ENCODE assay signal across 19 cellular contexts in genomic region chr12:68784015-68784414, GRCh38. TPM values are rescaled to one million over a fixed set of nuclear protein-coding genes. Genes with fewer than 3 reads are reported as not detected.
A peak's percentile ranks its signal among the peaks of the same experiment; 100 is the strongest.
DNase-seq lines count a peak whose midpoint lies in the region; ATAC-seq and TF ChIP-seq lines count a peak whose summit lies in the region.
"Had no signal": no experiment of that assay in that cellular context is flagged by ENCODE, and none has a peak within 500 bp of the region (broad histone marks: within the 10 kb centered on the region; RNA-seq: fewer than 3 reads in every experiment).

No MANE protein-coding gene starts in this region.

- no peak overlapping the region for H3K9ac ChIP-seq in IMR-90 (ENCODE audit: low read depth, low read length)

- H3K4me3 ChIP-seq in IMR-90 (ENCODE audit: insufficient read depth, low read depth, low read length), result no peak overlapping the region
- H3K4me3 ChIP-seq in fibroblast of villous mesenchyme (ENCODE audit: low read depth, low read length), result no peak overlapping the region
- H3K4me3 ChIP-seq in gastrocnemius medialis, result no peak overlapping the region
- H3K4me3 ChIP-seq: testis had no signal

- H3K27me3 ChIP-seq in IMR-90 (ENCODE audit: control insufficient read depth, insufficient read depth, low read length), result no peaks in the 10 kb centered on the region
- H3K27me3 ChIP-seq in gastrocnemius medialis, result no peaks in the 10 kb centered on the region
- H3K27me3 ChIP-seq: BE2C, testis had no signal

- no peaks in the 10 kb centered on the region for H3K9me1 ChIP-seq in IMR-90 (ENCODE audit: insufficient read depth, low read length)

- TF ChIP-seq RAD21 in IMR-90 (IDR thresholded peaks at IDR 0.05; ENCODE audit: low read length), result no peak

- H3K18ac ChIP-seq in IMR-90 (ENCODE audit: low read depth, low read length), result no peak overlapping the region

- no peak overlapping the region for H2BK20ac ChIP-seq in IMR-90 (ENCODE audit: low read depth, low read length)

- TF ChIP-seq POLR2A in IMR-90 (IDR thresholded peaks at IDR 0.05; ENCODE audit: low read depth, low read length), result no peak
- TF ChIP-seq POLR2A in gastrocnemius medialis (IDR thresholded peaks at IDR 0.05), result no peak

- CTCF ChIA-PET in IMR-90 (lab: Yijun Ruan, JAX), result no interaction called here

- no peak overlapping the region for H3K23ac ChIP-seq in IMR-90 (ENCODE audit: low read depth, low read length)

- POLR2A ChIA-PET in IMR-90 (lab: Charles Lee; ENCODE audit: unreplicated experiment), result no interaction called here

- no peaks in the 10 kb centered on the region for H3K79me1 ChIP-seq in IMR-90 (ENCODE audit: low read depth in 1 of 2, low read length in 2 of 2)

- in situ Hi-C loops in IMR-90 (cut with MboI; ENCODE audit: low sequenced_read_pairs), result no loop called here
- in situ Hi-C loops in gastrocnemius medialis (cut with MboI; ENCODE audit: low sequenced_read_pairs in 4 of 4), result no loop called here

- H2AFZ ChIP-seq in IMR-90 (replicated peaks; ENCODE audit: low read length, poor library complexity), result no peak overlapping the region

- no peak overlapping the region for H2AK5ac ChIP-seq in IMR-90 (ENCODE audit: low read depth, low read length)

- no peak overlapping the region for H2BK5ac ChIP-seq in IMR-90 (ENCODE audit: low read depth, low read length, poor library complexity, severe bottlenecking)

- no peak for TF ChIP-seq CTCF in IMR-90 (conservative IDR thresholded peaks at IDR 0.05; ENCODE audit: low read depth, low read length)
- no peak for TF ChIP-seq CTCF in fibroblast of villous mesenchyme (IDR thresholded peaks at IDR 0.05; ENCODE audit: insufficient read depth, low read depth, low read length)
- TF ChIP-seq CTCF in gastrocnemius medialis (IDR thresholded peaks at IDR 0.05 in 4 of 5, conservative IDR thresholded peaks at IDR 0.05 in 1 of 5), result no peak

- no peaks in the 10 kb centered on the region for H4K20me1 ChIP-seq in IMR-90 (ENCODE audit: insufficient read depth, low read length)

- H3K27ac ChIP-seq in IMR-90 (ENCODE audit: insufficient read depth, low read length), result no peak overlapping the region
- H3K27ac ChIP-seq in gastrocnemius medialis, result no peak overlapping the region
- H3K27ac ChIP-seq: testis had no signal

- no peak overlapping the region for H3K14ac ChIP-seq in IMR-90 (replicated peaks; ENCODE audit: low read depth, low read length)

- no peak overlapping the region for H4K91ac ChIP-seq in IMR-90 (ENCODE audit: insufficient read depth, low read depth, low read length)

- no peak overlapping the region for H2BK120ac ChIP-seq in IMR-90 (ENCODE audit: low read depth, low read length)

- no peak overlapping the region for H4K5ac ChIP-seq in IMR-90 (ENCODE audit: low read depth, low read length)

- H3K4me2 ChIP-seq in IMR-90 (ENCODE audit: low read depth, low read length), result no peak overlapping the region

- no TSS peak for BruUV-seq in IMR-90 (replicated peaks; lab: Mats Ljungman, UMichigan)

- H3K4ac ChIP-seq in IMR-90 (ENCODE audit: low read depth, low read length), result no peak overlapping the region

- no peaks in the 10 kb centered on the region for H3K9me3 ChIP-seq in IMR-90 (ENCODE audit: control insufficient read depth, insufficient read depth, low read length)
- no peaks in the 10 kb centered on the region for H3K9me3 ChIP-seq in gastrocnemius medialis
- H3K9me3 ChIP-seq: BE2C, testis had no signal

- no peak overlapping the region for H2BK15ac ChIP-seq in IMR-90 (ENCODE audit: low read depth, low read length)

- no peak overlapping the region for H4K8ac ChIP-seq in IMR-90 (ENCODE audit: low read depth in 2 of 2, low read length in 2 of 2)

- H3K36me3 ChIP-seq in IMR-90 (ENCODE audit: control insufficient read depth, insufficient read depth, low read length) (no peaks in the 10 kb centered on the region), gastrocnemius medialis (no peaks in the 10 kb centered on the region)
- H3K36me3 ChIP-seq: BE2C had no signal

- dilution Hi-C loops in IMR-90 (cut with HindIII; ENCODE audit: low sequenced_read_pairs, unreplicated experiment), result no loop called here

- no peak for DNase-seq in IMR-90
- peak; percentile 83 for DNase-seq in SIG-M5 (lab: John Stamatoyannopoulos, UW)
- peak; percentile 79 for DNase-seq in fibroblast of villous mesenchyme (ENCODE audit: low read depth)
- no peak for DNase-seq in gastrocnemius medialis
- DNase-seq in posterior cingulate gyrus, result no peak
- DNase-seq in 8988T, result no peak
- DNase-seq in NCI-H1436 (lab: John Stamatoyannopoulos, UW), result no peak
- DNase-seq: activated CD4-positive, alpha-beta T cell treated with anti-CD3 and anti-CD28 coated beads, Interleukin-2, amount 10 ng/mL, durations not matched to agents 24 days and 14 days; activated CD8-positive, alpha-beta memory T cell treated with anti-CD3 and anti-CD28 coated beads, Interleukin-2, amount 50 U/mL, for 48 hours; BE2C; DMS153; immature natural killer cell; mesendoderm; MM.1S; nucleus accumbens; SHP77; stimulated activated CD4-positive, alpha-beta T cell treated with anti-CD3 and anti-CD28 coated beads, Interleukin-4, amount 100 ng/mL, for 24 hours; T-helper 9 cell; testis had no signal

- H2AK9ac ChIP-seq in IMR-90 (replicated peaks; ENCODE audit: low read depth, low read length, poor library complexity), result no peak overlapping the region

- no peak overlapping the region for H3K56ac ChIP-seq in IMR-90 (ENCODE audit: extremely low read depth, insufficient read depth, low read length)

- no CpG with 5 or more reads among the region's 8 CpGs for WGBS in IMR-90 (ENCODE audit: extremely low coverage in 2 of 2, insufficient read length in 1 of 2), 2 experiments

- intact Hi-C loops in IMR-90 (cut with micrococcal nuclease) (no loop called here), gastrocnemius medialis (cut with DNase I; ENCODE audit: low total_unique reads) (no loop called here), posterior cingulate gyrus (cut with DNase I) (no loop called here)

- ATAC-seq in IMR-90 (ENCODE audit: low read depth) (no peak), gastrocnemius medialis (peak; percentile 22 to 26)

- H3K4me1 ChIP-seq in IMR-90 (ENCODE audit: control insufficient read depth, insufficient read depth, low read length) (peaks cover 6% of the 10 kb centered on the region), gastrocnemius medialis (peaks cover 3 to 4% of the 10 kb centered on the region in 2 donors)
- H3K4me1 ChIP-seq: BE2C, testis had no signal

TF ChIP-seq in IMR-90, 13 proteins besides CTCF, POLR2A, EP300 and RAD21:
- TF ChIP-seq NFE2L2 (IDR thresholded peaks at IDR 0.05; ENCODE audit: low read depth, low read length), result no peak
- peak; percentile 8; the same call in 1 of the 2 replicates for TF ChIP-seq CEBPB (IDR thresholded peaks at IDR 0.05; ENCODE audit: low read depth, low read length)

RNA-seq across cellular contexts. Expression of gene MDM2, which starts 24.0 kb away (rescaled TPM):
- total RNA-seq in IMR-90 (2012; rRNA removed) (196 and 235 TPM in 2 replicates), fibroblast of villous mesenchyme (151 and 245 TPM in 2 replicates), gastrocnemius medialis (10 to 100 TPM; 61.6 to 92.2 (median 70.0) TPM)
- 21.0 and 21.9 TPM in 2 replicates for polyA plus RNA-seq in IMR-90 (2012; rRNA removed)
- 10.1 and 22.8 TPM in 2 replicates for polyA plus RNA-seq in IMR-90 (2012; cell fraction: cytosol; rRNA removed)
- polyA plus RNA-seq in IMR-90 (2012; cell fraction: nucleus; rRNA removed; ENCODE audit: low replicate concordance), result 11.7 and 38.6 TPM in 2 replicates

RNA-seq across cellular contexts. Expression of gene SLC35E3, which starts 38.0 kb away (rescaled TPM):
- total RNA-seq in IMR-90 (2012; rRNA removed) (3.6 TPM in 2 replicates), fibroblast of villous mesenchyme (2.6 and 6.5 TPM in 2 replicates), gastrocnemius medialis (1 to 10 TPM in 3 of 4 donors, under 1 TPM in 1; 0.92 to 2.7 (median 1.6) TPM)
- polyA plus RNA-seq in IMR-90 (2012; rRNA removed), result 3.9 and 5.1 TPM in 2 replicates
- polyA plus RNA-seq in IMR-90 (2012; cell fraction: cytosol; rRNA removed), result 1.5 TPM in 2 replicates
- 2.0 and 7.5 TPM in 2 replicates for polyA plus RNA-seq in IMR-90 (2012; cell fraction: nucleus; rRNA removed; ENCODE audit: low replicate concordance)

Comparison
In these comparisons a context has a peak if more than half of its experiments do, and no peak if none do; other contexts are left out.
1. DNase-seq: peak in SIG-M5 (single experiment) and fibroblast of villous mesenchyme (single experiment); none in IMR-90 (single experiment), gastrocnemius medialis (0 of 2), posterior cingulate gyrus (0 of 10), 8988T (single experiment) and NCI-H1436 (single experiment).